1 cellular context compared by ENCODE assay signal in the genomic region with DNA sequence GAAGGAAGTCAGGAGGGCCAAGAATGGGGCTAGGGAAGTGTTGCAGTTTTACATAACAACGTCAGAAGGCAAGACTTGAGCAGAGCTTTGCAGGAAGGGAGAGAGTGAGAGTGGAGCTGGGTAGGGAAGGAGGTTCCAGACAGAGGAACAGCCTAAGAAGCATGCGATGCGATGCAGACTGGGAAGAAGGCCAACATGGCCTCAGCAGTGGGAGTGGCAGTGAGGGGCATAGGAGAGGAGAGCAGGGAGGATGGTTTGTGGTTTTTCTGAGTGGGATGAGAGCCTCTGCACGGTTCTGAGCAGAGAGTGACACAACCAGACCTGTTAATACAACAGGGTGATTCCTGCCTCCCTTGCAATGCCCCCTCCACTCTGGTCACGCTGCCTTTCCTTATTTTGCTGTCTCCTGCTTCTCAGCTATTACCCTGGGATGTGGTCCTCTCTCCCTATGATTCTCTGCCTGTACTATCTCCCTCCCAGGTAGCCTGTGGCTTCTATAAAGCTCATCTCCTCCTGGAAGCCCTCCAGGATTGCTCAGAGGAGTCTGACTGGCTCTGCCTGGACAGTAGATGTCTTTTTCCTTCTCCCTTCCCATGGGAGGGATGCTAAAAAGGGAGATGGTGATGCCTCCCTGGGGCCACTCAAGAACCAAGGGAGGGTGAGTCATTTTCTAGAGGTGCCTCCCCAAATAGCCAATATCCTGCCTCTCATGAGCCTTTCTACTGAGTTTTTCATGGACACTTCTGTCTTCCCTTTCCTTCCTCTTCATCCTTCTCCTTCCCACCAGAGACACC.
TF ChIP-seq lines count a peak whose summit lies in the region.

No MANE protein-coding gene starts in this region.

TF ChIP-seq in HEK293, 187 proteins besides CTCF, POLR2A, EP300 and RAD21 (continued from another document):
- TF ChIP-seq ZNF148 (tag by site-specific recombination; IDR thresholded peaks at IDR 0.05; ENCODE audit: borderline replicate concordance) (no peak), ZFHX2 (tag by site-specific recombination; conservative IDR thresholded peaks at IDR 0.05) (peak; percentile 86), ZNF514 (tag by site-specific recombination; IDR thresholded peaks at IDR 0.05) (no peak), PRDM10 (tag by site-specific recombination; IDR thresholded peaks at IDR 0.05) (peak; percentile 43; the same call in 1 of the 2 replicates), EGR2 (tag by site-specific recombination; IDR thresholded peaks at IDR 0.05; ENCODE audit: low read depth) (peak; percentile 91)
- TF ChIP-seq, protein P1, sequence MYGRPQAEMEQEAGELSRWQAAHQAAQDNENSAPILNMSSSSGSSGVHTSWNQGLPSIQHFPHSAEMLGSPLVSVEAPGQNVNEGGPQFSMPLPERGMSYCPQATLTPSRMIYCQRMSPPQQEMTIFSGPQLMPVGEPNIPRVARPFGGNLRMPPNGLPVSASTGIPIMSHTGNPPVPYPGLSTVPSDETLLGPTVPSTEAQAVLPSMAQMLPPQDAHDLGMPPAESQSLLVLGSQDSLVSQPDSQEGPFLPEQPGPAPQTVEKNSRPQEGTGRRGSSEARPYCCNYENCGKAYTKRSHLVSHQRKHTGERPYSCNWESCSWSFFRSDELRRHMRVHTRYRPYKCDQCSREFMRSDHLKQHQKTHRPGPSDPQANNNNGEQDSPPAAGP (tag by site-specific recombination; IDR thresholded peaks at IDR 0.05), result peak; percentile 70
TF ChIP-seq in HEK293: peak in this region for 9.
